Comparison of ENCODE assay signal across 8 cellular contexts in genomic region chr19:39125554-39126311, GRCh38. TPM values are rescaled to one million over a fixed set of nuclear protein-coding genes. Genes with fewer than 3 reads are reported as not detected.
A peak's percentile ranks its signal among the peaks of the same experiment; 100 is the strongest.
DNase-seq lines count a peak whose midpoint lies in the region; ATAC-seq and TF ChIP-seq lines count a peak whose summit lies in the region.

Gene PAK4, plus strand, starts transcription at chr19:39125786. Its CDS starts 43,768 bp downstream, at chr19:39169554.

- H3K36me3 ChIP-seq in kidney epithelial cell (ENCODE audit: control insufficient read depth, insufficient read depth, low read length): no peaks in the 10 kb centered on the region

- peak within 1 kb of the TSS; percentile 82 for H3K4me3 Mint-ChIP-seq in activated CD4-positive, alpha-beta T cell treated with anti-CD3 and anti-CD28 coated beads for 36 hours

- ATAC-seq in HG03439 (IDR thresholded peaks at IDR 0.05; ENCODE audit: unreplicated experiment): peak; percentile 87
- ATAC-seq in activated CD4-positive, alpha-beta T cell treated with anti-CD3 and anti-CD28 coated beads for 36 hours: peak; percentile 94

- H3K9me3 Mint-ChIP-seq in activated CD4-positive, alpha-beta T cell treated with anti-CD3 and anti-CD28 coated beads for 36 hours (ENCODE audit: low read depth): no peaks in the 10 kb centered on the region

- H3K4me1 Mint-ChIP-seq in activated CD4-positive, alpha-beta T cell treated with anti-CD3 and anti-CD28 coated beads for 36 hours: peaks cover 25% of the 10 kb centered on the region

- H3K36me3 Mint-ChIP-seq in activated CD4-positive, alpha-beta T cell treated with anti-CD3 and anti-CD28 coated beads for 36 hours (ENCODE audit: low read depth): no peaks in the 10 kb centered on the region

- no peak for TF ChIP-seq CTCF in choroid plexus epithelial cell (conservative IDR thresholded peaks at IDR 0.05; ENCODE audit: low read depth, low read length)
- no peak for TF ChIP-seq CTCF in kidney epithelial cell (IDR thresholded peaks at IDR 0.05; ENCODE audit: insufficient read depth, low read length, poor library complexity, severe bottlenecking)

- DNase-seq in AML-193 (lab: John Stamatoyannopoulos, UW) (peak; percentile 92 to 96), NCI-H524 (lab: John Stamatoyannopoulos, UW) (peak; percentile 95 to 99), choroid plexus epithelial cell (ENCODE audit: low read depth) (peak; percentile 98), kidney epithelial cell (ENCODE audit: low read depth) (peak; percentile 74)
- peak; percentile 99 for DNase-seq in activated CD4-positive, alpha-beta T cell treated with anti-CD3 and anti-CD28 coated beads for 36 hours
- peak; percentile 95 to 96 for DNase-seq in stimulated activated CD4-positive, alpha-beta T cell treated with anti-CD3 and anti-CD28 coated beads, Interleukin-15, amount 100 ng/mL, for 48 hours (ENCODE audit: low read depth in 2 of 2)

- H3K27ac Mint-ChIP-seq in activated CD4-positive, alpha-beta T cell treated with anti-CD3 and anti-CD28 coated beads for 36 hours: peak within 1 kb of the TSS; percentile 90

- POLR2A ChIA-PET in activated CD4-positive, alpha-beta T cell treated with anti-CD3 and anti-CD28 coated beads for 36 hours (lab: Charles Lee): no interaction called here

- H3K27me3 Mint-ChIP-seq in activated CD4-positive, alpha-beta T cell treated with anti-CD3 and anti-CD28 coated beads for 36 hours: no peaks in the 10 kb centered on the region

- H3K4me3 ChIP-seq in choroid plexus epithelial cell (ENCODE audit: low read depth, low read length) (peak within 1 kb of the TSS; percentile 84), kidney epithelial cell (ENCODE audit: low read depth, low read length) (peak within 1 kb of the TSS; percentile 92)

- CTCF ChIA-PET in activated CD4-positive, alpha-beta T cell treated with anti-CD3 and anti-CD28 coated beads for 36 hours (lab: Charles Lee): interaction anchor here (1.1 kb wide), 1 partner anchor 61 kb away, joined by 4 read pairs; no protein-coding TSS in a partner anchor

- TF ChIP-seq POLR2A in GM19193 (IDR thresholded peaks at IDR 0.05; ENCODE audit: extremely low read depth, insufficient read depth, insufficient read length): peak; percentile 83

- H3K27me3 ChIP-seq in kidney epithelial cell (ENCODE audit: control insufficient read depth, insufficient read depth, low read length): no peaks in the 10 kb centered on the region

- intact Hi-C loops in activated CD4-positive, alpha-beta T cell treated with anti-CD3 and anti-CD28 coated beads for 36 hours (cut with DNase I, micrococcal nuclease): loop anchor here in 1 of 2 experiments (1.0 to 5.0 kb wide), 7 partner anchors 195 to 355 kb away; partner anchors contain the start of genes GMFG, MED29, MRPS12 and PAF1

RNA-seq across cellular contexts. Expression of gene PAK4, which starts in this region (rescaled TPM):
- 10 to 100 TPM; 14.2 to 22.6 TPM for total RNA-seq in activated CD4-positive, alpha-beta T cell treated with anti-CD3 and anti-CD28 coated beads for 36 hours
- total RNA-seq in kidney epithelial cell: 23.7 and 27.3 TPM in 2 replicates

Comparison
In these comparisons a context has a peak if more than half of its experiments do, and no peak if none do; other contexts are left out.
1. Peak in every context shown above with its lines: DNase-seq, ATAC-seq and H3K4me3 ChIP-seq.